8 cellular contexts compared by ENCODE assay signal in genomic region chr10:43395571-43396060, GRCh38. TPM values are rescaled to one million over a fixed set of nuclear protein-coding genes. Genes with fewer than 3 reads are reported as not detected.
DNase-seq lines count a peak whose midpoint lies in the region; ATAC-seq and TF ChIP-seq lines count a peak whose summit lies in the region.

No MANE protein-coding gene starts in this region.

- H3K9ac ChIP-seq in subcutaneous abdominal adipose tissue (ENCODE audit: low read length in 5 of 5) = peak overlapping the region; percentile 30 to 88 (median 86)

- peaks cover 0 to 55% of the 10 kb centered on the region in 2 donors for H3K36me3 ChIP-seq in left lung
- H3K36me3 ChIP-seq in subcutaneous abdominal adipose tissue (ENCODE audit: control insufficient read depth in 5 of 5, insufficient read depth in 5 of 5, low read length in 5 of 5) = peaks cover 9 to 51% (median 43%) of the 10 kb centered on the region in 5 donors

- ATAC-seq in left lung (peak; percentile 1), HG02571 (IDR thresholded peaks at IDR 0.05; ENCODE audit: unreplicated experiment) (no peak)

- H3K9me3 ChIP-seq in left lung = no peaks in the 10 kb centered on the region
- no peaks in the 10 kb centered on the region for H3K9me3 ChIP-seq in subcutaneous abdominal adipose tissue (ENCODE audit: control insufficient read depth in 5 of 5, low read length in 5 of 5)

- H3K4me1 ChIP-seq in left lung = peaks cover 17 to 72% of the 10 kb centered on the region in 2 donors
- H3K4me1 ChIP-seq in subcutaneous abdominal adipose tissue (ENCODE audit: control insufficient read depth in 5 of 5, insufficient read depth in 5 of 5, low read length in 5 of 5) = peaks cover 1 to 55% (median 45%) of the 10 kb centered on the region in 5 donors

- in situ Hi-C loops in astrocyte of the spinal cord (cut with HindIII; ENCODE audit: low sequenced_read_pairs) = no loop called here

- H3K27me3 ChIP-seq in left lung (no peaks in the 10 kb centered on the region), subcutaneous abdominal adipose tissue (ENCODE audit: control insufficient read depth in 5 of 5, insufficient read depth in 4 of 5, low read length in 5 of 5) (no peaks in the 10 kb centered on the region)

- no peak for TF ChIP-seq CTCF in astrocyte of the spinal cord (IDR thresholded peaks at IDR 0.05; ENCODE audit: low read depth, low read length)
- no peak for TF ChIP-seq CTCF in left lung (IDR thresholded peaks at IDR 0.05)

- H3K4me3 ChIP-seq in astrocyte of the spinal cord (ENCODE audit: low read depth, low read length) (peak overlapping the region; percentile 64), left lung (peak overlapping the region; percentile 54 to 68), subcutaneous abdominal adipose tissue (ENCODE audit: low read depth in 1 of 5, low read length in 5 of 5) (peak overlapping the region; percentile 73 to 84 (median 80))

- intact Hi-C loops in left lung (cut with DNase I) = loop anchor here in 1 of 2 donors (5.0 kb wide), 1 partner anchor 42 kb away; the partner anchor contains the start of gene ZNF487

- peak overlapping the region; percentile 98 to 99 for H3K27ac ChIP-seq in left lung
- H3K27ac ChIP-seq in subcutaneous abdominal adipose tissue (ENCODE audit: low read depth, low read length) = peak overlapping the region; percentile 93

- DNase-seq in COLO668 (lab: John Stamatoyannopoulos, UW; ENCODE audit: unreplicated experiment) (peak; percentile 42), NCI-H82 treated with DMSO at 0.1 percent for 48 hours (lab: John Stamatoyannopoulos, UW; ENCODE audit: unreplicated experiment) (peak; percentile 48), astrocyte of the spinal cord (ENCODE audit: low read depth, low spot score) (peak; percentile 31), left lung (peak in 1 of 2 donors; percentile 42), NCI-H146 (lab: John Stamatoyannopoulos, UW) (no peak), MV-4-11 (lab: John Stamatoyannopoulos, UW) (no peak)

RNA-seq across cellular contexts. Expression of gene HNRNPF, which starts 13.4 kb away (rescaled TPM):
- total RNA-seq in left lung = 100 to 1,000 TPM; 161 to 230 TPM

RNA-seq across cellular contexts. Expression of gene FXYD4, which starts 24.2 kb away (rescaled TPM):
- 1 to 10 TPM; 1.0 to 6.0 TPM for total RNA-seq in left lung

RNA-seq across cellular contexts. Expression of gene ZNF487, which starts 41.3 kb away (rescaled TPM):
- total RNA-seq in left lung = 1 to 10 TPM; 4.4 to 4.7 TPM

Comparison
In these comparisons a context has a peak if more than half of its experiments do, and no peak if none do; other contexts are left out.
1. DNase-seq: peak in COLO668 (single experiment), NCI-H82 treated with DMSO at 0.1 percent for 48 hours (single experiment) and astrocyte of the spinal cord (single experiment); none in NCI-H146 (single experiment) and MV-4-11 (single experiment).
2. Peak in every context shown above with its lines, with median percentiles within 50 percentile points of each other: H3K4me3 ChIP-seq.